ENCODE assay signal across 8 cellular contexts in genomic region chr21:38505654-38506523, GRCh38. TPM values are rescaled to one million over a fixed set of nuclear protein-coding genes. Genes with fewer than 3 reads are reported as not detected.
DNase-seq lines count a peak whose midpoint lies in the region; ATAC-seq and TF ChIP-seq lines count a peak whose summit lies in the region.

No MANE protein-coding gene starts in this region.

- H3K4me3 ChIP-seq in suprapubic skin = peak overlapping the region; percentile 6

- intact Hi-C loops in Calu3 (cut with micrococcal nuclease; ENCODE audit: unreplicated experiment) = loop anchor here (2.0 to 5.0 kb wide), 2 partner anchors 206 to 633 kb away; no protein-coding TSS in a partner anchor

- peaks cover 2% of the 10 kb centered on the region for H3K27me3 ChIP-seq in suprapubic skin

- H3K4me3 Mint-ChIP-seq in Calu3 (ENCODE audit: low read depth, unreplicated experiment) (no peak overlapping the region), brain (peak overlapping the region in 1 of 5 experiments; percentile 40)

- no TSS peak for BruUV-seq in Calu3 (replicated peaks; lab: Mats Ljungman, UMichigan)

- peak; percentile 21 for TF ChIP-seq CTCF in Calu3 (IDR thresholded peaks at IDR 0.05; ENCODE audit: unreplicated experiment)
- peak; percentile 78 to 83 for TF ChIP-seq CTCF in brain (conservative IDR thresholded peaks at IDR 0.05)
- TF ChIP-seq CTCF in suprapubic skin (IDR thresholded peaks at IDR 0.05) = peak in 1 of 2 donors; percentile 63

- H3K27ac Mint-ChIP-seq in Calu3 (ENCODE audit: unreplicated experiment) (no peak overlapping the region), brain (peak overlapping the region in 1 of 5 experiments; percentile 9)

- no peak overlapping the region for H3K27ac ChIP-seq in suprapubic skin

- H3K9me3 Mint-ChIP-seq in Calu3 (ENCODE audit: low read depth, unreplicated experiment) (no peaks in the 10 kb centered on the region), brain (no peaks in the 10 kb centered on the region)

- WGBS in suprapubic skin = 42% methylated on average over 9 of the region's 9 CpGs

- ATAC-seq in HG03175 (IDR thresholded peaks at IDR 0.05; ENCODE audit: unreplicated experiment) = no peak

- no peaks in the 10 kb centered on the region for H3K9me3 ChIP-seq in suprapubic skin

- no peak for TF ChIP-seq EP300 in suprapubic skin (IDR thresholded peaks at IDR 0.05)

- no peaks in the 10 kb centered on the region for H3K36me3 ChIP-seq in suprapubic skin

- H3K4me1 ChIP-seq in suprapubic skin = peaks cover 8% of the 10 kb centered on the region

- H3K4me1 Mint-ChIP-seq in Calu3 (ENCODE audit: low read depth, unreplicated experiment) (no peaks in the 10 kb centered on the region), brain (peaks cover 21% of the 10 kb centered on the region)

- no peaks in the 10 kb centered on the region for H3K36me3 Mint-ChIP-seq in Calu3 (ENCODE audit: insufficient read depth, unreplicated experiment)
- H3K36me3 Mint-ChIP-seq in brain = no peaks in the 10 kb centered on the region

- H3K27me3 Mint-ChIP-seq in Calu3 (ENCODE audit: unreplicated experiment) (peaks cover 32% of the 10 kb centered on the region), brain (peaks cover 4% of the 10 kb centered on the region)

- DNase-seq in Calu3 (peak; percentile 33), HT1080 (ENCODE audit: low read depth) (peak; percentile 50), NCI-H774 (lab: John Stamatoyannopoulos, UW) (peak; percentile 71), iris pigment epithelial cell (ENCODE audit: low read depth) (peak; percentile 81), suprapubic skin (ENCODE audit: low spot score in 2 of 2) (no peak)
- DNase-seq in activated CD4-positive, CD25-positive, alpha-beta regulatory T cell (lab: John Stamatoyannopoulos, UW) = no peak

- TF ChIP-seq POLR2A in suprapubic skin (IDR thresholded peaks at IDR 0.05) = no peak

- CTCF ChIA-PET in Calu3 (lab: Charles Lee) = interaction anchor here (0.7 to 1.0 kb wide), 2 partner anchors 206 to 632 kb away, joined by 3 read pairs; no protein-coding TSS in a partner anchor

RNA-seq across cellular contexts. Expression of gene ERG, which starts 7.6 kb away (rescaled TPM):
- total RNA-seq in Calu3 (2022) (not detected in 2 replicates), suprapubic skin (10 to 100 TPM in 1 of 4 donors, 1 to 10 TPM in 3; 3.3 to 10.1 (median 6.3) TPM)
- not detected in 2 replicates for total RNA-seq in HT1080 (2014; rRNA removed; shearing (Covaris generic))
- not detected in 2 replicates for polyA plus RNA-seq in HT1080 (2015; cell fraction: cytosol; rRNA removed)
- polyA plus RNA-seq in HT1080 (2015; cell fraction: nucleus; rRNA removed) = not detected in 2 replicates
- polyA plus RNA-seq in brain (ENCODE audit: insufficient read depth, low read depth, low replicate concordance) = 2.8 TPM

Comparison
In these comparisons a context has a peak if more than half of its experiments do, and no peak if none do; other contexts are left out.
1. DNase-seq: peak in Calu3 (single experiment), HT1080 (single experiment), NCI-H774 (single experiment) and iris pigment epithelial cell (single experiment); none in suprapubic skin (0 of 2) and activated CD4-positive, CD25-positive, alpha-beta regulatory T cell (0 of 4).